Comparison of ENCODE assay signal across 13 cellular contexts in genomic region chr7:78151229-78151628, GRCh38.
DNase-seq lines count a peak whose midpoint lies in the region; ATAC-seq and TF ChIP-seq lines count a peak whose summit lies in the region.
"Had no signal": no experiment of that assay in that cellular context is flagged by ENCODE, and none has a peak within 500 bp of the region (broad histone marks: within the 10 kb centered on the region; RNA-seq: fewer than 3 reads in every experiment).

No MANE protein-coding gene starts in this region.

- DNase-seq in NCI-H2107 treated with DMSO at 0.1 percent for 48 hours (lab: John Stamatoyannopoulos, UW; ENCODE audit: unreplicated experiment): peak; percentile 70
- no peak for DNase-seq in NCI-H2107 (lab: John Stamatoyannopoulos, UW)
- peak; percentile 27 to 60 for DNase-seq in NCI-H446 (lab: John Stamatoyannopoulos, UW)
- peak; percentile 20 for DNase-seq in fibroblast of pulmonary artery (ENCODE audit: low read depth)
- no peak for DNase-seq in NK-92 treated with Interleukin-12 subunit alpha and Interleukin-12 subunit beta, amount 100 ng/mL, for 24 hours (lab: John Stamatoyannopoulos, UW)
- no peak for DNase-seq in epidermal melanocyte (ENCODE audit: insufficient read length, low spot score)
- DNase-seq: left cardiac atrium, SHP77 treated with DMSO at 0.1 percent for 48 hours, stomach had no signal

- no peak overlapping the region for H3K4me3 ChIP-seq in fibroblast of pulmonary artery (replicated peaks; ENCODE audit: low read depth, low read length)
- H3K4me3 ChIP-seq: stomach had no signal

- ATAC-seq in HG03354 (IDR thresholded peaks at IDR 0.05; ENCODE audit: poor library complexity, severe bottlenecking, unreplicated experiment): no peak
- ATAC-seq: WTC11 had no signal

- no peak for TF ChIP-seq CTCF in fibroblast of pulmonary artery (IDR thresholded peaks at IDR 0.05; ENCODE audit: low read length, missing control alignments)

- peak overlapping the region; percentile 53 for H3K27ac ChIP-seq in temporal lobe (ENCODE audit: low read depth, low read length)
- H3K27ac ChIP-seq: 22Rv1, stomach had no signal

Comparison
In these comparisons a context has a peak if more than half of its experiments do, and no peak if none do; other contexts are left out.
1. DNase-seq: peak in NCI-H2107 treated with DMSO at 0.1 percent for 48 hours (single experiment), NCI-H446 (2 of 2) and fibroblast of pulmonary artery (single experiment); none in NCI-H2107 (single experiment), NK-92 treated with Interleukin-12 subunit alpha and Interleukin-12 subunit beta, amount 100 ng/mL, for 24 hours (single experiment) and epidermal melanocyte (single experiment).